In genomic region chr14:97713023-97713422, GRCh38 we compare ENCODE assay signal across 17 cellular contexts.
DNase-seq lines count a peak whose midpoint lies in the region; ATAC-seq and TF ChIP-seq lines count a peak whose summit lies in the region.
"Had no signal": no experiment of that assay in that cellular context is flagged by ENCODE, and none has a peak within 500 bp of the region (broad histone marks: within the 10 kb centered on the region; RNA-seq: fewer than 3 reads in every experiment).

No MANE protein-coding gene starts in this region.

- H3K4me3 Mint-ChIP-seq in activated naive CD4-positive, alpha-beta T cell treated with anti-CD3 and anti-CD28 coated beads, Interleukin-2, amount 50 U/mL, for 24 hours, result no peak overlapping the region
- no peak overlapping the region for H3K4me3 Mint-ChIP-seq in stimulated activated effector memory CD8-positive, alpha-beta T cell treated with anti-CD3 and anti-CD28 coated beads, Interleukin-12 subunit alpha, Interleukin-12 subunit beta, amount 100 ng/mL, for 72 hours
- H3K4me3 Mint-ChIP-seq: activated T-helper 1 cell treated with anti-CD3 and anti-CD28 coated beads, Interleukin-12 subunit alpha, Interleukin-12 subunit beta, Interleukin-2, Interleukin-4 antibody, amounts not matched to agents 30 ng/mL and 10 ng/mL and 1 ng/mL, durations not matched to agents 14 hours and 24 hours and 36 hours; brain; neural progenitor cell had no signal

- no peak overlapping the region for H2AFZ ChIP-seq in PC-3 (ENCODE audit: low read length)
- H2AFZ ChIP-seq: neural progenitor cell had no signal

- no peak for DNase-seq in activated naive CD4-positive, alpha-beta T cell treated with anti-CD3 and anti-CD28 coated beads, Interleukin-2, amount 50 U/mL, for 16 hours
- DNase-seq in PC-3, result peak; percentile 89
- DNase-seq in epithelial cell of esophagus (ENCODE audit: low read depth), result peak; percentile 92
- DNase-seq in stimulated activated effector memory CD8-positive, alpha-beta T cell treated with anti-CD3 and anti-CD28 coated beads, Interleukin-12 subunit alpha, Interleukin-12 subunit beta, amount 100 ng/mL, for 72 hours (ENCODE audit: low spot score in 2 of 2), result no peak
- DNase-seq in HAP-1 (ENCODE audit: low spot score in 2 of 2), result no peak
- DNase-seq: AML-193; mesendoderm; NCI-H510A treated with DMSO at 0.1 percent for 48 hours; right cardiac atrium; stimulated activated naive CD4-positive, alpha-beta T cell treated with Interleukin-2 at 50 U/mL for 16 hours had no signal

- H3K36me3 ChIP-seq in PC-3 (ENCODE audit: low read depth, low read length) (no peaks in the 10 kb centered on the region), HAP-1 (replicated peaks) (no peaks in the 10 kb centered on the region)
- H3K36me3 ChIP-seq: gastroesophageal sphincter, neural progenitor cell had no signal

- CTCF ChIA-PET in PC-3 (lab: Charles Lee), result no interaction called here

- peaks cover 36% of the 10 kb centered on the region for H3K4me1 ChIP-seq in PC-3 (ENCODE audit: insufficient read depth, low read length)
- no peaks in the 10 kb centered on the region for H3K4me1 ChIP-seq in HAP-1
- H3K4me1 ChIP-seq: gastroesophageal sphincter, neural progenitor cell had no signal

- POLR2A ChIA-PET in PC-3 (lab: Charles Lee; ENCODE audit: unreplicated experiment), result no interaction called here

- H3K9ac ChIP-seq in PC-3 (ENCODE audit: low read length), result peak overlapping the region; percentile 84
- H3K9ac ChIP-seq: neural progenitor cell had no signal

- H3K27ac ChIP-seq in PC-3 (ENCODE audit: low read length), result peak overlapping the region; percentile 97
- H3K27ac ChIP-seq: gastroesophageal sphincter, neural progenitor cell had no signal

- in situ Hi-C loops in HAP-1 (cut with MboI; ENCODE audit: low sequenced_read_pairs), result no loop called here

- H3K9me3 Mint-ChIP-seq in activated naive CD4-positive, alpha-beta T cell treated with anti-CD3 and anti-CD28 coated beads, Interleukin-2, amount 50 U/mL, for 24 hours, result no peaks in the 10 kb centered on the region
- no peaks in the 10 kb centered on the region for H3K9me3 Mint-ChIP-seq in stimulated activated effector memory CD8-positive, alpha-beta T cell treated with anti-CD3 and anti-CD28 coated beads, Interleukin-12 subunit alpha, Interleukin-12 subunit beta, amount 100 ng/mL, for 72 hours
- H3K9me3 Mint-ChIP-seq: activated T-helper 1 cell treated with anti-CD3 and anti-CD28 coated beads, Interleukin-12 subunit alpha, Interleukin-12 subunit beta, Interleukin-2, Interleukin-4 antibody, amounts not matched to agents 30 ng/mL and 10 ng/mL and 1 ng/mL, durations not matched to agents 14 hours and 24 hours and 36 hours; neural progenitor cell had no signal

- H3K4me3 ChIP-seq in PC-3 (ENCODE audit: low read length) (no peak overlapping the region), epithelial cell of esophagus (ENCODE audit: low read length) (no peak overlapping the region), HAP-1 (no peak overlapping the region)
- H3K4me3 ChIP-seq: gastroesophageal sphincter, neural progenitor cell had no signal

- peak; percentile 53 for ATAC-seq in PC-3
- ATAC-seq in stimulated activated effector memory CD8-positive, alpha-beta T cell treated with anti-CD3 and anti-CD28 coated beads, Interleukin-12 subunit alpha, Interleukin-12 subunit beta, amount 100 ng/mL, for 72 hours, result peak; percentile 92
- ATAC-seq in GM18520 (IDR thresholded peaks at IDR 0.05; ENCODE audit: unreplicated experiment), result no peak
- ATAC-seq in GM21367 (IDR thresholded peaks at IDR 0.05; ENCODE audit: unreplicated experiment), result no peak
- ATAC-seq: gastroesophageal sphincter, right cardiac atrium had no signal

- H3K79me2 ChIP-seq in PC-3 (ENCODE audit: low read length), result no peaks in the 10 kb centered on the region

- H3K9me2 ChIP-seq in PC-3 (replicated peaks; ENCODE audit: low read length), result no peaks in the 10 kb centered on the region

- H3K27me3 ChIP-seq in PC-3 (ENCODE audit: low read length) (no peaks in the 10 kb centered on the region), HAP-1 (ENCODE audit: low read depth) (no peaks in the 10 kb centered on the region)
- H3K27me3 ChIP-seq: neural progenitor cell had no signal

- H3K4me2 ChIP-seq in PC-3 (ENCODE audit: low read length), result no peak overlapping the region
- H3K4me2 ChIP-seq: neural progenitor cell had no signal

- peaks cover 68% of the 10 kb centered on the region for H3K4me1 Mint-ChIP-seq in activated naive CD4-positive, alpha-beta T cell treated with anti-CD3 and anti-CD28 coated beads, Interleukin-2, amount 50 U/mL, for 24 hours
- H3K4me1 Mint-ChIP-seq in stimulated activated effector memory CD8-positive, alpha-beta T cell treated with anti-CD3 and anti-CD28 coated beads, Interleukin-12 subunit alpha, Interleukin-12 subunit beta, amount 100 ng/mL, for 72 hours, result peaks cover 43% of the 10 kb centered on the region
- H3K4me1 Mint-ChIP-seq: brain, neural progenitor cell had no signal

- no peaks in the 10 kb centered on the region for H3K9me3 ChIP-seq in PC-3 (ENCODE audit: low read length)
- no peaks in the 10 kb centered on the region for H3K9me3 ChIP-seq in HAP-1
- H3K9me3 ChIP-seq: gastroesophageal sphincter had no signal

- H3K27ac Mint-ChIP-seq in activated naive CD4-positive, alpha-beta T cell treated with anti-CD3 and anti-CD28 coated beads, Interleukin-2, amount 50 U/mL, for 24 hours, result peak overlapping the region; percentile 63
- no peak overlapping the region for H3K27ac Mint-ChIP-seq in stimulated activated effector memory CD8-positive, alpha-beta T cell treated with anti-CD3 and anti-CD28 coated beads, Interleukin-12 subunit alpha, Interleukin-12 subunit beta, amount 100 ng/mL, for 72 hours
- H3K27ac Mint-ChIP-seq: activated T-helper 1 cell treated with anti-CD3 and anti-CD28 coated beads, Interleukin-12 subunit alpha, Interleukin-12 subunit beta, Interleukin-2, Interleukin-4 antibody, amounts not matched to agents 30 ng/mL and 10 ng/mL and 1 ng/mL, durations not matched to agents 14 hours and 24 hours and 36 hours; brain; neural progenitor cell had no signal

- H3F3A ChIP-seq in PC-3 (ENCODE audit: low read length, unreplicated experiment), result no peaks in the 10 kb centered on the region

- BruUV-seq in PC-3 (replicated peaks; lab: Mats Ljungman, UMichigan), result no TSS peak

- no peak for TF ChIP-seq CTCF in PC-3 (conservative IDR thresholded peaks at IDR 0.05; ENCODE audit: low read depth, low read length)
- TF ChIP-seq CTCF in epithelial cell of esophagus (IDR thresholded peaks at IDR 0.05; ENCODE audit: insufficient read depth, low read depth, low read length, missing control alignments), result no peak

- peaks cover 3% of the 10 kb centered on the region for H3K36me3 Mint-ChIP-seq in activated naive CD4-positive, alpha-beta T cell treated with anti-CD3 and anti-CD28 coated beads, Interleukin-2, amount 50 U/mL, for 24 hours
- no peaks in the 10 kb centered on the region for H3K36me3 Mint-ChIP-seq in stimulated activated effector memory CD8-positive, alpha-beta T cell treated with anti-CD3 and anti-CD28 coated beads, Interleukin-12 subunit alpha, Interleukin-12 subunit beta, amount 100 ng/mL, for 72 hours
- H3K36me3 Mint-ChIP-seq: brain, neural progenitor cell had no signal

- H3K27me3 Mint-ChIP-seq in activated naive CD4-positive, alpha-beta T cell treated with anti-CD3 and anti-CD28 coated beads, Interleukin-2, amount 50 U/mL, for 24 hours, result no peaks in the 10 kb centered on the region
- H3K27me3 Mint-ChIP-seq: brain had no signal

- no peaks in the 10 kb centered on the region for H4K20me1 ChIP-seq in PC-3 (ENCODE audit: low read length)

- intact Hi-C loops in PC-3 (cut with micrococcal nuclease), result no loop called here

Comparison
In these comparisons a context has a peak if more than half of its experiments do, and no peak if none do; other contexts are left out.
1. DNase-seq: peak in PC-3 (single experiment) and epithelial cell of esophagus (single experiment); none in activated naive CD4-positive, alpha-beta T cell treated with anti-CD3 and anti-CD28 coated beads, Interleukin-2, amount 50 U/mL, for 16 hours (single experiment), stimulated activated effector memory CD8-positive, alpha-beta T cell treated with anti-CD3 and anti-CD28 coated beads, Interleukin-12 subunit alpha, Interleukin-12 subunit beta, amount 100 ng/mL, for 72 hours (0 of 2) and HAP-1 (0 of 2).
2. ATAC-seq: peak in PC-3 (single experiment) and stimulated activated effector memory CD8-positive, alpha-beta T cell treated with anti-CD3 and anti-CD28 coated beads, Interleukin-12 subunit alpha, Interleukin-12 subunit beta, amount 100 ng/mL, for 72 hours (single experiment); none in GM18520 (single experiment) and GM21367 (single experiment).